ENCODE assay signal across 9 cellular contexts in the genomic region with DNA sequence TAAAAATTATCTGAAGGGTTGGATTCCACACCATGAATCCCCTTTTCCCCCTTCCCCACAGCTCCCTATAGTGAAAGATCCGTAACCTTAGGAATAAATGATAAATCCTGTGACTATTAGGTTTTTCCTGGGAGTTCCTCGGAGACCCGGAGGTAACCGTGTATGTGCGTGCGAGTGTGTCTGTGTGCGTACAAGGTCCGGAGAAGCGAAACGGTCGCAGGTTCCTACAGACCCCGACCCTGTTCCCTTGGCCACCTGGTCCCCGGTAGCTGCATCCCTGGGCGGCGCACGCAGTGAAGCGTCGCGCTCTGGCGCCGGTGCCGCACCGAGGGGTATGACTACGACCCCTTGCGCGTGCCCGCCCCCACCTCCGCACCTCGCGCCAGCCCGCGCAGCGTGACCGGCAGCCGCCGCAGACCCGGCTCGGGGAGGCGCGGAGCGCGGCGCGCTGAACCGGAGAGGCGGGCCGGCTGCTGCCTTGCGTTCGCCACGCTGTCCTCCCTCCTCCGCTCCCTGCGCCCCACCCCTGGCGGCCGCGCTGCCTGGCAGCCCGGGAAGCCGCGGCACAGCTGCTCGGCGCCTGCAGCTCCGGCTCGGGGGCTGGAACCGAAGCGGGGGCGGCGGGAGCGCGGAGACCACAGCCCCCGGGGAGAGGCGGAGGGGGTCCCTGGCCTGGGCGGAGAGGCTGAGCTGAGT. TPM values are rescaled to one million over a fixed set of nuclear protein-coding genes. Genes with fewer than 3 reads are reported as not detected.
DNase-seq lines count a peak whose midpoint lies in the region; ATAC-seq, FAIRE-seq and TF ChIP-seq lines count a peak whose summit lies in the region.
"Had no signal": no experiment of that assay in that cellular context is flagged by ENCODE, and none has a peak within 500 bp of the region (broad histone marks: within the 10 kb centered on the region; RNA-seq: fewer than 3 reads in every experiment).

A gene with protein sequence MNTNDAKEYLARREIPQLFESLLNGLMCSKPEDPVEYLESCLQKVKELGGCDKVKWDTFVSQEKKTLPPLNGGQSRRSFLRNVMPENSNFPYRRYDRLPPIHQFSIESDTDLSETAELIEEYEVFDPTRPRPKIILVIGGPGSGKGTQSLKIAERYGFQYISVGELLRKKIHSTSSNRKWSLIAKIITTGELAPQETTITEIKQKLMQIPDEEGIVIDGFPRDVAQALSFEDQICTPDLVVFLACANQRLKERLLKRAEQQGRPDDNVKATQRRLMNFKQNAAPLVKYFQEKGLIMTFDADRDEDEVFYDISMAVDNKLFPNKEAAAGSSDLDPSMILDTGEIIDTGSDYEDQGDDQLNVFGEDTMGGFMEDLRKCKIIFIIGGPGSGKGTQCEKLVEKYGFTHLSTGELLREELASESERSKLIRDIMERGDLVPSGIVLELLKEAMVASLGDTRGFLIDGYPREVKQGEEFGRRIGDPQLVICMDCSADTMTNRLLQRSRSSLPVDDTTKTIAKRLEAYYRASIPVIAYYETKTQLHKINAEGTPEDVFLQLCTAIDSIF (plus strand): TSS at position 529 of the 696 bp plus-strand sequence. CDS start 295 bp downstream, outside the sequence.

- H4K20me1 ChIP-seq in keratinocyte (ENCODE audit: control insufficient read depth, extremely low read depth, insufficient read depth, low read length) = no peaks in the 10 kb centered on the region

- FAIRE-seq in keratinocyte (lab: Jason Lieb, UNC) = no peak
- FAIRE-seq: G401.6 had no signal

- no peaks in the 10 kb centered on the region for H3K36me3 Mint-ChIP-seq in central memory CD8-positive, alpha-beta T cell (ENCODE audit: insufficient read depth)

- peak; percentile 51 for ATAC-seq in central memory CD8-positive, alpha-beta T cell (replicated peaks; ENCODE audit: extremely low read depth, poor library complexity, severe bottlenecking)

- peak within 1 kb of the TSS; percentile 18 for H3K9ac ChIP-seq in HUES6 (ENCODE audit: low read length)
- H3K9ac ChIP-seq in keratinocyte (ENCODE audit: control insufficient read depth, extremely low read depth, insufficient read depth, low read length) = peak within 1 kb of the TSS; percentile 8

- H3K27ac Mint-ChIP-seq in central memory CD8-positive, alpha-beta T cell (ENCODE audit: low read depth) = no peak within 1 kb of the TSS

- peak within 1 kb of the TSS; percentile 64 for H3K4me3 Mint-ChIP-seq in central memory CD8-positive, alpha-beta T cell

- H3K4me1 Mint-ChIP-seq in central memory CD8-positive, alpha-beta T cell = peaks cover 19% of the 10 kb centered on the region

- peaks cover 65% of the 10 kb centered on the region for H3K27me3 Mint-ChIP-seq in central memory CD8-positive, alpha-beta T cell

- dilution Hi-C loops in keratinocyte (cut with MboI; ENCODE audit: extremely low pct_ligation_motif_present, low sequenced_read_pairs) = no loop called here

- peak; percentile 46 for DNase-seq in NCI-H345 (lab: John Stamatoyannopoulos, UW)
- no peak for DNase-seq in NCI-H345 treated with DMSO at 0.1 percent for 48 hours (lab: John Stamatoyannopoulos, UW; ENCODE audit: unreplicated experiment)
- DNase-seq in central memory CD8-positive, alpha-beta T cell (ENCODE audit: low spot score in 2 of 2) = no peak
- no peak for DNase-seq in keratinocyte (ENCODE audit: low read depth, low spot score)
- peak; percentile 59 for DNase-seq in stimulated activated CD4-positive, alpha-beta T cell treated with anti-CD3 and anti-CD28 coated beads, Interleukin-12 subunit alpha, Interleukin-12 subunit beta, amount 100 ng/mL, for 4 hours
- no peak for DNase-seq in G401 (ENCODE audit: low spot score)

- H2AFZ ChIP-seq in keratinocyte (ENCODE audit: control insufficient read depth, low read length) = peak within 1 kb of the TSS; percentile 73

- no peaks in the 10 kb centered on the region for H3K9me1 ChIP-seq in keratinocyte (ENCODE audit: control insufficient read depth, extremely low read depth, insufficient read depth, low read length)

- H3K27me3 ChIP-seq in HUES6 (ENCODE audit: control insufficient read depth, insufficient read depth, low read length) (peaks cover 66% of the 10 kb centered on the region), keratinocyte (ENCODE audit: control insufficient read depth, extremely low read depth, insufficient read depth, low read length) (peaks cover 36% of the 10 kb centered on the region)

- H3K9me3 Mint-ChIP-seq in central memory CD8-positive, alpha-beta T cell = no peaks in the 10 kb centered on the region

- H3K27ac ChIP-seq in HUES6 (ENCODE audit: low read depth, low read length) = no peak within 1 kb of the TSS
- H3K27ac ChIP-seq in keratinocyte (ENCODE audit: control insufficient read depth, insufficient read depth, low read length) = no peak within 1 kb of the TSS

- no peak for TF ChIP-seq CTCF in WI38 (IDR thresholded peaks at IDR 0.05; ENCODE audit: low read depth, low read length)
- no peak for TF ChIP-seq CTCF in keratinocyte (optimal IDR thresholded peaks at IDR 0.05 in 1 of 3, IDR thresholded peaks at IDR 0.05 in 1 of 3, conservative IDR thresholded peaks at IDR 0.05 in 1 of 3; ENCODE audit: extremely low read depth in 1 of 3, insufficient read depth in 2 of 3, low read length in 3 of 3)

- peaks cover 10% of the 10 kb centered on the region for H3K4me1 ChIP-seq in HUES6 (ENCODE audit: control insufficient read depth, insufficient read depth, low read length)
- H3K4me1 ChIP-seq in keratinocyte (ENCODE audit: control insufficient read depth, extremely low read depth, insufficient read depth, low read length) = peaks cover 9% of the 10 kb centered on the region

- peak within 1 kb of the TSS; percentile 84 for H3K4me2 ChIP-seq in keratinocyte (ENCODE audit: control insufficient read depth, extremely low read depth, insufficient read depth, low read depth, low read length)

- H3K36me3 ChIP-seq in HUES6 (ENCODE audit: control insufficient read depth, insufficient read depth, low read length) (no peaks in the 10 kb centered on the region), keratinocyte (ENCODE audit: control insufficient read depth in 2 of 2, extremely low read depth in 1 of 2, insufficient read depth in 2 of 2, low read length in 2 of 2) (no peaks in the 10 kb centered on the region)

- H3K4me3 ChIP-seq in HUES6 (ENCODE audit: low read depth, low read length) (peak within 1 kb of the TSS; percentile 63), WI38 (ENCODE audit: low read depth, low read length) (peak within 1 kb of the TSS; percentile 76), keratinocyte (ENCODE audit: control insufficient read depth in 2 of 3, extremely low read depth in 1 of 3, insufficient read depth in 2 of 3, low read depth in 1 of 3, low read length in 3 of 3) (peak within 1 kb of the TSS; percentile 43 to 61 (median 53))

- in situ Hi-C loops in G401 (cut with HindIII; ENCODE audit: low sequenced_read_pairs) = no loop called here

- no peaks in the 10 kb centered on the region for H3K79me2 ChIP-seq in keratinocyte (ENCODE audit: control insufficient read depth, insufficient read depth, low read length)

- H3K9me3 ChIP-seq in HUES6 (ENCODE audit: control insufficient read depth, insufficient read depth, low read depth, low read length) = no peaks in the 10 kb centered on the region
- H3K9me3 ChIP-seq in keratinocyte (ENCODE audit: control insufficient read depth, low read depth, low read length) = no peaks in the 10 kb centered on the region

RNA-seq across cellular contexts. Expression of the gene that starts here (rescaled TPM):
- 0.22 to 0.30 TPM (median 0.27 TPM) in 3 replicates for polyA plus RNA-seq in keratinocyte
- 0.72 TPM for polyA plus RNA-seq in keratinocyte (2011; ENCODE audit: low read depth)
- 0.17 and 0.38 TPM in 2 replicates for polyA plus RNA-seq in keratinocyte (2011; cell fraction: cytosol; rRNA removed)
- polyA plus RNA-seq in keratinocyte (2011; cell fraction: nucleus; rRNA removed) = not detected in 2 replicates
- polyA plus RNA-seq in keratinocyte (2012; ENCODE audit: low replicate concordance) = 0.21 and 0.26 TPM in 2 replicates
- 0.96 TPM in 1 of 3 replicates, not detected in the others for polyA minus RNA-seq in keratinocyte
- not detected for polyA minus RNA-seq in keratinocyte (2011; cell fraction: cytosol; rRNA and poly(A)+ RNA removed)
- not detected in 2 replicates for polyA minus RNA-seq in keratinocyte (2011; cell fraction: nucleus; rRNA and poly(A)+ RNA removed)
- not detected in 2 replicates for total RNA-seq in G401 (2014; rRNA removed; shearing (Covaris generic))

Comparison
In these comparisons a context has a peak if more than half of its experiments do, and no peak if none do; other contexts are left out.
1. DNase-seq: peak in NCI-H345 (single experiment) and stimulated activated CD4-positive, alpha-beta T cell treated with anti-CD3 and anti-CD28 coated beads, Interleukin-12 subunit alpha, Interleukin-12 subunit beta, amount 100 ng/mL, for 4 hours (single experiment); none in NCI-H345 treated with DMSO at 0.1 percent for 48 hours (single experiment), central memory CD8-positive, alpha-beta T cell (0 of 2), keratinocyte (single experiment) and G401 (single experiment).
2. Peak in every context shown above with its lines, with median percentiles within 50 percentile points of each other: H3K4me3 ChIP-seq.